8 cellular contexts compared by ENCODE assay signal in genomic region chr5:53109436-53110127, GRCh38. TPM values are rescaled to one million over a fixed set of nuclear protein-coding genes. Genes with fewer than 3 reads are reported as not detected.
DNase-seq lines count a peak whose midpoint lies in the region; ATAC-seq and TF ChIP-seq lines count a peak whose summit lies in the region.

Gene MOCS2, minus strand, starts transcription at chr5:53109757. Its CDS starts 2,583 bp downstream, at chr5:53107174.

- 0 out of 2 replicates have a peak, but pooled peaks cover 4% of the 10 kb centered on the region for H3K4me1 ChIP-seq in MM.1S (ENCODE audit: low read length)

- H3K27me3 Mint-ChIP-seq in nephron (ENCODE audit: low read depth) = no peaks in the 10 kb centered on the region

- no peak for TF ChIP-seq CTCF in MM.1S (IDR thresholded peaks at IDR 0.05; ENCODE audit: low read length)
- TF ChIP-seq CTCF in fibroblast of the aortic adventitia (IDR thresholded peaks at IDR 0.05; ENCODE audit: insufficient read depth, low read length) = no peak
- TF ChIP-seq CTCF in nephron (IDR thresholded peaks at IDR 0.05; ENCODE audit: unreplicated experiment in 3 of 3) = no peak

- peak within 1 kb of the TSS; percentile 23; the same call in 1 of the 2 replicates for H3K27ac ChIP-seq in MM.1S (ENCODE audit: low read length)

- ATAC-seq in stimulated activated naive CD8-positive, alpha-beta T cell treated with anti-CD3 and anti-CD28 coated beads, Interleukin-15, Interleukin-2, amounts not matched to agents 100 U/mL and 50 U/mL, for 24 hours = peak; percentile 99

- H3K9me2 ChIP-seq in MM.1S (replicated peaks; ENCODE audit: insufficient read depth, low read length) = no peaks in the 10 kb centered on the region

- H3K4me3 Mint-ChIP-seq in nephron = peak within 1 kb of the TSS; percentile 94 to 96 (median 95)

- in situ Hi-C loops in G401 (cut with HindIII; ENCODE audit: low sequenced_read_pairs) = no loop called here

- H3F3A ChIP-seq in MM.1S (ENCODE audit: insufficient read depth, low read length) = peaks cover 5% of the 10 kb centered on the region; the same call in 1 of the 2 replicates

- H2AFZ ChIP-seq in MM.1S (ENCODE audit: low read length) = peak within 1 kb of the TSS; percentile 100

- no peaks in the 10 kb centered on the region for H3K9me3 Mint-ChIP-seq in nephron

- H3K9me3 ChIP-seq in MM.1S (replicated peaks; ENCODE audit: insufficient read depth, low read length) = no peaks in the 10 kb centered on the region

- H3K4me3 ChIP-seq in MM.1S (ENCODE audit: low read length) (peak within 1 kb of the TSS; percentile 90), fibroblast of the aortic adventitia (ENCODE audit: low read depth, low read length) (peak within 1 kb of the TSS; percentile 88)

- peak within 1 kb of the TSS; percentile 90 to 94 (median 92) for H3K27ac Mint-ChIP-seq in nephron

- H3K4me1 Mint-ChIP-seq in nephron = peaks cover 21% of the 10 kb centered on the region

- no peaks in the 10 kb centered on the region for H3K36me3 ChIP-seq in MM.1S (replicated peaks; ENCODE audit: insufficient read depth, low read length)

- H3K4me2 ChIP-seq in MM.1S (ENCODE audit: low read depth, low read length) = peak within 1 kb of the TSS; percentile 79

- H3K36me3 Mint-ChIP-seq in nephron (ENCODE audit: low read depth) = peaks cover 29% of the 10 kb centered on the region

- peak within 1 kb of the TSS; percentile 69 for H3K9ac ChIP-seq in MM.1S (ENCODE audit: low read length)

- no peaks in the 10 kb centered on the region for H3K27me3 ChIP-seq in MM.1S (replicated peaks; ENCODE audit: insufficient read depth, low read length)

- no peaks in the 10 kb centered on the region for H3K79me2 ChIP-seq in MM.1S (ENCODE audit: low read length)

- H4K20me1 ChIP-seq in MM.1S (ENCODE audit: insufficient read depth, low read length) = no peaks in the 10 kb centered on the region

- DNase-seq in G401 (ENCODE audit: low spot score) (peak; percentile 90), HCEC 1CT (peak; percentile 88), MM.1S (peak; percentile 95), SHP77 treated with DMSO at 0.1 percent for 48 hours (lab: John Stamatoyannopoulos, UW) (peak; percentile 59), fibroblast of the aortic adventitia (ENCODE audit: low read depth) (peak; percentile 89)
- peak; percentile 97 for DNase-seq in activated effector memory CD4-positive, alpha-beta T cell treated with anti-CD3 and anti-CD28 coated beads, Interleukin-2, amount 50 U/mL, for 16 hours
- peak; percentile 92 for DNase-seq in stimulated activated naive CD8-positive, alpha-beta T cell treated with anti-CD3 and anti-CD28 coated beads, Interleukin-15, Interleukin-2, amounts not matched to agents 100 U/mL and 50 U/mL, for 24 hours

RNA-seq across cellular contexts. Expression of gene MOCS2, which starts in this region (rescaled TPM):
- 41.4 and 49.4 TPM in 2 replicates for total RNA-seq in G401 (2014; rRNA removed; shearing (Covaris generic))
- 74.2 and 74.8 TPM in 2 replicates for total RNA-seq in fibroblast of the aortic adventitia (ENCODE audit: low replicate concordance)

Comparison
In these comparisons a context has a peak if more than half of its experiments do, and no peak if none do; other contexts are left out.
1. Peak in every context shown above with its lines: DNase-seq, ATAC-seq, H3K4me3 ChIP-seq and H3K27ac ChIP-seq.